Comparison of ENCODE assay signal across 10 cellular contexts in the genomic region with DNA sequence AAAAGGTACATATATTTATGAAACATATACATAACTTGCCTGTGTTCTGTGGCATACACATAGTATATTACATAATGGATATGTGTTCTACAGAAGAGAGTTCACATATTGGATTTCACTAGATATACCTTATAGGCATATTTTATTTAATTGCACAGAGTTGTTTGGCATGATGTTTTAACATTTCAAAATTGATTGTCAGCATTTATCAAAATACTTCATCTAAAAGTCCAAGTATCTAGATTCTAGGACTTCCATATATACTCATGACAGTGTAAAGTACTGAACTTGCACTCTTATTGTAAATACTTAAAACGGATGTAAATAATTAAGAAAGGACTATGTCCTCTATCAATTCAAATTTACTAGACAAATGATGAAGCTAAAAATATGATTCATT.
"Had no signal": no experiment of that assay in that cellular context is flagged by ENCODE, and none has a peak within 500 bp of the region (broad histone marks: within the 10 kb centered on the region; RNA-seq: fewer than 3 reads in every experiment).

No MANE protein-coding gene starts in this region.

- H3K27ac ChIP-seq: GM23248, HL-60, KMS-11 had no signal

- ATAC-seq: HCT116 had no signal

- H2AFZ ChIP-seq: GM23248 had no signal

- H3K9me3 ChIP-seq: HAP-1 had no signal

- DNase-seq: GM23248, GOT3, H7, HFFc6, IMR-90, KBM-7 had no signal

- H3K4me3 ChIP-seq: GM23248, HAP-1 had no signal

- H3K4me1 ChIP-seq: HAP-1 had no signal

- H3K9ac ChIP-seq: GM23248, KMS-11 had no signal

- H3K4me2 ChIP-seq: KMS-11 had no signal

- H3K36me3 ChIP-seq: HAP-1 had no signal
